In genomic region chr1:190908691-190909090, GRCh38 we compare ENCODE assay signal across 21 cellular contexts.
DNase-seq lines count a peak whose midpoint lies in the region; ATAC-seq, FAIRE-seq and TF ChIP-seq lines count a peak whose summit lies in the region.
"Had no signal": no experiment of that assay in that cellular context is flagged by ENCODE, and none has a peak within 500 bp of the region (broad histone marks: within the 10 kb centered on the region; RNA-seq: fewer than 3 reads in every experiment).

No MANE protein-coding gene starts in this region.

- H3K27me3 ChIP-seq in astrocyte (ENCODE audit: insufficient read depth, low read length), result no peaks in the 10 kb centered on the region

- H3K4me1 Mint-ChIP-seq in HFFc6 (ENCODE audit: low read depth), result peaks cover 9% of the 10 kb centered on the region; the same call in 1 of the 2 replicates
- peaks cover 1% of the 10 kb centered on the region for H3K4me1 Mint-ChIP-seq in astrocyte (ENCODE audit: low read depth, unreplicated experiment)

- no peaks in the 10 kb centered on the region for H3K79me2 ChIP-seq in astrocyte (ENCODE audit: insufficient read depth, low read length)

- TF ChIP-seq CTCF in AG10803 (conservative IDR thresholded peaks at IDR 0.05; ENCODE audit: low read length) (no peak), HFFc6 (IDR thresholded peaks at IDR 0.05) (no peak), astrocyte (IDR thresholded peaks at IDR 0.05; ENCODE audit: insufficient read depth, low read depth, low read length) (no peak), fibroblast of mammary gland (conservative IDR thresholded peaks at IDR 0.05; ENCODE audit: control insufficient read depth, insufficient read depth, low read depth, low read length) (no peak), coronary artery (IDR thresholded peaks at IDR 0.05) (no peak)

- H3K4me3 Mint-ChIP-seq in HFFc6, result no peak overlapping the region
- H3K4me3 Mint-ChIP-seq in astrocyte (ENCODE audit: unreplicated experiment), result no peak overlapping the region

- H3K36me3 Mint-ChIP-seq in HFFc6 (ENCODE audit: low read depth) (0 out of 2 replicates have a peak, but pooled peaks cover 3% of the 10 kb centered on the region), astrocyte (ENCODE audit: low read depth, unreplicated experiment) (no peaks in the 10 kb centered on the region)

- no peaks in the 10 kb centered on the region for H4K20me1 ChIP-seq in astrocyte (ENCODE audit: insufficient read depth, low read length)

- peaks cover 5% of the 10 kb centered on the region for H3K4me1 ChIP-seq in astrocyte (ENCODE audit: insufficient read depth, low read length)

- H3K27ac Mint-ChIP-seq in HFFc6, result no peak overlapping the region
- no peak overlapping the region for H3K27ac Mint-ChIP-seq in astrocyte (ENCODE audit: unreplicated experiment)

- H3K4me3 ChIP-seq in AG10803 (ENCODE audit: low read length), result no peak overlapping the region
- no peak overlapping the region for H3K4me3 ChIP-seq in astrocyte (ENCODE audit: insufficient read depth, low read depth, low read length)
- no peak overlapping the region for H3K4me3 ChIP-seq in fibroblast of mammary gland (ENCODE audit: control insufficient read depth, low read depth, low read length)
- H3K4me3 ChIP-seq in coronary artery, result no peak overlapping the region

- H3K36me3 ChIP-seq in astrocyte (ENCODE audit: insufficient read depth, low read length), result no peaks in the 10 kb centered on the region

- H3K27ac ChIP-seq in astrocyte (ENCODE audit: low read depth, low read length) (no peak overlapping the region), coronary artery (no peak overlapping the region)
- H3K27ac ChIP-seq: C4-2B had no signal

- no peak for ATAC-seq in left lobe of liver
- ATAC-seq: HepG2 had no signal

- no peak overlapping the region for H3K9ac ChIP-seq in astrocyte (ENCODE audit: low read length)

- H3K9me3 Mint-ChIP-seq in HFFc6, result 0 out of 2 replicates have a peak, but pooled peaks cover 6% of the 10 kb centered on the region
- no peaks in the 10 kb centered on the region for H3K9me3 Mint-ChIP-seq in astrocyte (ENCODE audit: unreplicated experiment)

- no peak overlapping the region for H2AFZ ChIP-seq in astrocyte (ENCODE audit: low read depth, low read length)

- no peaks in the 10 kb centered on the region for H3K27me3 Mint-ChIP-seq in HFFc6 (ENCODE audit: insufficient read depth)
- H3K27me3 Mint-ChIP-seq in astrocyte (ENCODE audit: low read depth, unreplicated experiment), result no peaks in the 10 kb centered on the region

- peak; percentile 13 for DNase-seq in AG10803 (ENCODE audit: low read depth)
- DNase-seq in HFFc6, result peak; percentile 19
- peak; percentile 41 for DNase-seq in astrocyte (ENCODE audit: low read depth)
- DNase-seq in fibroblast of mammary gland (ENCODE audit: low read depth), result peak; percentile 1
- DNase-seq in HCEC 1CT, result no peak
- DNase-seq in coronary artery (ENCODE audit: low spot score), result no peak
- no peak for DNase-seq in NCI-H446 treated with DMSO at 0.1 percent for 48 hours (lab: John Stamatoyannopoulos, UW)
- no peak for DNase-seq in left lobe of liver (ENCODE audit: low spot score)
- DNase-seq: COR-L47, DMS53, GOT3, NCI-H1417 treated with DMSO at 0.1 percent for 48 hours, NCI-H2029, NCI-H2171 treated with DMSO at 0.1 percent for 48 hours, NCI-H510A, NCI-H82, SIG-M5 had no signal

- FAIRE-seq in astrocyte (lab: Jason Lieb, UNC), result no peak
- FAIRE-seq: G401.6, GM12892, HepG2 had no signal

- H3K9me3 ChIP-seq in astrocyte (ENCODE audit: insufficient read depth, low read depth, low read length), result no peaks in the 10 kb centered on the region

- no peak overlapping the region for H3K4me2 ChIP-seq in astrocyte (ENCODE audit: low read length)

Comparison
In these comparisons a context has a peak if more than half of its experiments do, and no peak if none do; other contexts are left out.
1. DNase-seq: peak in AG10803 (single experiment), HFFc6 (single experiment), astrocyte (single experiment) and fibroblast of mammary gland (single experiment); none in HCEC 1CT (single experiment), coronary artery (single experiment), NCI-H446 treated with DMSO at 0.1 percent for 48 hours (single experiment) and left lobe of liver (single experiment).